In genomic region chr12:52648012-52648550, GRCh38 we compare ENCODE assay signal across 25 cellular contexts. TPM values are rescaled to one million over a fixed set of nuclear protein-coding genes. Genes with fewer than 3 reads are reported as not detected.
"Had no signal": no experiment of that assay in that cellular context is flagged by ENCODE, and none has a peak within 500 bp of the region (broad histone marks: within the 10 kb centered on the region; RNA-seq: fewer than 3 reads in every experiment).

No MANE protein-coding gene starts in this region.

- DNase-seq: activated CD4-positive, alpha-beta T cell treated with anti-CD3 and anti-CD28 coated beads for 48 hours; activated CD4-positive, CD25-positive, alpha-beta regulatory T cell; activated CD8-positive, alpha-beta memory T cell treated with anti-CD3 and anti-CD28 coated beads, Interleukin-2, amount 50 U/mL, for 48 hours; activated effector memory CD4-positive, alpha-beta T cell treated with Interleukin-2 at 50 U/mL for 16 hours; activated T-cell treated with anti-CD3 and anti-CD28 coated beads, Interleukin-2, amount 50 U/mL, for 48 hours; amygdala; body of pancreas; gastrocnemius medialis; left ventricle myocardium inferior; mammary epithelial cell; midbrain; ovary; psoas muscle; right lobe of liver; stimulated activated CD4-positive, alpha-beta T cell treated with anti-CD3 and anti-CD28 coated beads, Interleukin-15, amount 100 ng/mL, for 24 hours; stimulated activated CD4-positive, alpha-beta T cell treated with anti-CD3 and anti-CD28 coated beads, Interleukin-4, amount 100 ng/mL, for 1 hour; stomach; T1000; trophoblast cell had no signal

- H3K27ac Mint-ChIP-seq: activated naive CD8-positive, alpha-beta T cell; stimulated activated effector memory CD8-positive, alpha-beta T cell treated with anti-CD3 and anti-CD28 coated beads, Interleukin-12 subunit alpha, Interleukin-12 subunit beta, amount 100 ng/mL, for 72 hours had no signal

- H3K4me3 Mint-ChIP-seq: activated naive CD8-positive, alpha-beta T cell; stimulated activated effector memory CD8-positive, alpha-beta T cell treated with anti-CD3 and anti-CD28 coated beads, Interleukin-12 subunit alpha, Interleukin-12 subunit beta, amount 100 ng/mL, for 72 hours had no signal

- H3K36me3 Mint-ChIP-seq: activated naive CD8-positive, alpha-beta T cell; stimulated activated effector memory CD8-positive, alpha-beta T cell treated with anti-CD3 and anti-CD28 coated beads, Interleukin-12 subunit alpha, Interleukin-12 subunit beta, amount 100 ng/mL, for 72 hours had no signal

- H3K27me3 Mint-ChIP-seq: activated naive CD8-positive, alpha-beta T cell had no signal

- H3K9me3 Mint-ChIP-seq: stimulated activated effector memory CD8-positive, alpha-beta T cell treated with anti-CD3 and anti-CD28 coated beads, Interleukin-12 subunit alpha, Interleukin-12 subunit beta, amount 100 ng/mL, for 72 hours had no signal

- ATAC-seq: body of pancreas; gastrocnemius medialis; psoas muscle; right lobe of liver; stimulated activated effector memory CD8-positive, alpha-beta T cell treated with anti-CD3 and anti-CD28 coated beads, Interleukin-12 subunit alpha, Interleukin-12 subunit beta, amount 100 ng/mL, for 72 hours had no signal

RNA-seq across cellular contexts. Expression of gene KRT2, which starts 3.9 kb away (rescaled TPM):
- total RNA-seq: body of pancreas, cardiac septum, gastrocnemius medialis, kidney epithelial cell, left ventricle myocardium inferior, mammary epithelial cell, myocyte, ovary, psoas muscle, right lobe of liver, stomach, temporal lobe had no signal

RNA-seq across cellular contexts. Expression of gene KRT73, which starts 29.7 kb away (rescaled TPM):
- total RNA-seq: cardiac septum, gastrocnemius medialis, kidney epithelial cell, left ventricle myocardium inferior, mammary epithelial cell, myocyte, ovary, psoas muscle, right lobe of liver, stomach, temporal lobe had no signal

RNA-seq across cellular contexts. Expression of gene KRT1, which starts 32.1 kb away (rescaled TPM):
- total RNA-seq: body of pancreas, cardiac septum, gastrocnemius medialis, kidney epithelial cell, left ventricle myocardium inferior, mammary epithelial cell, myocyte, ovary, right lobe of liver had no signal

RNA-seq across cellular contexts. Expression of gene KRT72, which starts 46.8 kb away (rescaled TPM):
- total RNA-seq: body of pancreas, cardiac septum, gastrocnemius medialis, kidney epithelial cell, left ventricle myocardium inferior, mammary epithelial cell, myocyte, ovary, psoas muscle, right lobe of liver, stomach, temporal lobe had no signal

RNA-seq across cellular contexts. Expression of gene KRT77, which starts 55.2 kb away (rescaled TPM):
- total RNA-seq: body of pancreas, cardiac septum, gastrocnemius medialis, kidney epithelial cell, left ventricle myocardium inferior, myocyte, ovary, psoas muscle, right lobe of liver, stomach had no signal
